8 cellular contexts compared by ENCODE assay signal in genomic region chr11:118529584-118530175, GRCh38. TPM values are rescaled to one million over a fixed set of nuclear protein-coding genes. Genes with fewer than 3 reads are reported as not detected.
DNase-seq lines count a peak whose midpoint lies in the region; ATAC-seq and TF ChIP-seq lines count a peak whose summit lies in the region.

No MANE protein-coding gene starts in this region.

- peaks cover 1% of the 10 kb centered on the region for H3K36me3 ChIP-seq in kidney epithelial cell (ENCODE audit: control insufficient read depth, insufficient read depth, low read length)
- H3K36me3 ChIP-seq in subcutaneous abdominal adipose tissue (ENCODE audit: control insufficient read depth in 5 of 5, insufficient read depth in 5 of 5, low read length in 5 of 5) = peaks cover 0 to 5% (median 5%) of the 10 kb centered on the region in 5 donors

- no peak overlapping the region for H3K27ac ChIP-seq in subcutaneous abdominal adipose tissue (ENCODE audit: low read depth, low read length)

- no peak for TF ChIP-seq CTCF in kidney epithelial cell (IDR thresholded peaks at IDR 0.05; ENCODE audit: insufficient read depth, low read length, poor library complexity, severe bottlenecking)

- peak overlapping the region; percentile 75 for H3K4me3 ChIP-seq in kidney epithelial cell (ENCODE audit: low read depth, low read length)
- H3K4me3 ChIP-seq in subcutaneous abdominal adipose tissue (ENCODE audit: low read depth in 1 of 5, low read length in 5 of 5) = peak overlapping the region; percentile 64 to 81 (median 73)

- POLR2A ChIA-PET in activated CD4-positive, alpha-beta memory T cell treated with anti-CD3 and anti-CD28 coated beads, Interleukin-2, amount 10 ng/mL, durations not matched to agents 7 days and 5 days (lab: Charles Lee) = interaction anchor here (0.9 to 2.1 kb wide), 5 partner anchors 14 to 263 kb away, joined by 3 to 10 read pairs (median 3); partner anchors contain the start of genes ARCN1 and UBE4A

- H3K9me3 ChIP-seq in subcutaneous abdominal adipose tissue (ENCODE audit: control insufficient read depth in 5 of 5, low read length in 5 of 5) = no peaks in the 10 kb centered on the region

- CTCF ChIA-PET in activated CD8-positive, alpha-beta memory T cell treated with anti-CD3 and anti-CD28 coated beads, Interleukin-2, amount 10 ng/mL, durations not matched to agents 7 days and 5 days (lab: Charles Lee) = no interaction called here
- CTCF ChIA-PET in activated CD4-positive, alpha-beta memory T cell treated with anti-CD3 and anti-CD28 coated beads, Interleukin-2, amount 10 ng/mL, durations not matched to agents 7 days and 5 days (lab: Charles Lee) = no interaction called here

- peaks cover 23% of the 10 kb centered on the region for H3K4me1 Mint-ChIP-seq in activated CD8-positive, alpha-beta memory T cell treated with anti-CD3 and anti-CD28 coated beads, Interleukin-2, amount 10 ng/mL, durations not matched to agents 7 days and 5 days
- peaks cover 25% of the 10 kb centered on the region for H3K4me1 Mint-ChIP-seq in activated CD4-positive, alpha-beta memory T cell treated with anti-CD3 and anti-CD28 coated beads, Interleukin-2, amount 10 ng/mL, durations not matched to agents 7 days and 5 days

- H3K27me3 ChIP-seq in kidney epithelial cell (ENCODE audit: control insufficient read depth, insufficient read depth, low read length) (no peaks in the 10 kb centered on the region), subcutaneous abdominal adipose tissue (ENCODE audit: control insufficient read depth in 5 of 5, insufficient read depth in 4 of 5, low read length in 5 of 5) (no peaks in the 10 kb centered on the region)

- peak overlapping the region; percentile 79 for H3K4me3 Mint-ChIP-seq in activated CD8-positive, alpha-beta memory T cell treated with anti-CD3 and anti-CD28 coated beads, Interleukin-2, amount 10 ng/mL, durations not matched to agents 7 days and 5 days
- H3K4me3 Mint-ChIP-seq in activated CD4-positive, alpha-beta memory T cell treated with anti-CD3 and anti-CD28 coated beads, Interleukin-2, amount 10 ng/mL, durations not matched to agents 7 days and 5 days = peak overlapping the region; percentile 83

- H3K27ac Mint-ChIP-seq in activated CD8-positive, alpha-beta memory T cell treated with anti-CD3 and anti-CD28 coated beads, Interleukin-2, amount 10 ng/mL, durations not matched to agents 7 days and 5 days = peak overlapping the region; percentile 58
- H3K27ac Mint-ChIP-seq in activated CD4-positive, alpha-beta memory T cell treated with anti-CD3 and anti-CD28 coated beads, Interleukin-2, amount 10 ng/mL, durations not matched to agents 7 days and 5 days = peak overlapping the region; percentile 40

- no peak for ATAC-seq in activated CD8-positive, alpha-beta memory T cell treated with anti-CD3 and anti-CD28 coated beads, Interleukin-2, amount 10 ng/mL, durations not matched to agents 7 days and 5 days
- ATAC-seq in HG02798 (IDR thresholded peaks at IDR 0.05; ENCODE audit: poor library complexity, unreplicated experiment) = no peak

- peaks cover 3 to 47% (median 35%) of the 10 kb centered on the region in 5 donors for H3K4me1 ChIP-seq in subcutaneous abdominal adipose tissue (ENCODE audit: control insufficient read depth in 5 of 5, insufficient read depth in 5 of 5, low read length in 5 of 5)

- H3K27me3 Mint-ChIP-seq in activated CD8-positive, alpha-beta memory T cell treated with anti-CD3 and anti-CD28 coated beads, Interleukin-2, amount 10 ng/mL, durations not matched to agents 7 days and 5 days = no peaks in the 10 kb centered on the region
- no peaks in the 10 kb centered on the region for H3K27me3 Mint-ChIP-seq in activated CD4-positive, alpha-beta memory T cell treated with anti-CD3 and anti-CD28 coated beads, Interleukin-2, amount 10 ng/mL, durations not matched to agents 7 days and 5 days

- no peaks in the 10 kb centered on the region for H3K9me3 Mint-ChIP-seq in activated CD8-positive, alpha-beta memory T cell treated with anti-CD3 and anti-CD28 coated beads, Interleukin-2, amount 10 ng/mL, durations not matched to agents 7 days and 5 days (ENCODE audit: low read depth)
- H3K9me3 Mint-ChIP-seq in activated CD4-positive, alpha-beta memory T cell treated with anti-CD3 and anti-CD28 coated beads, Interleukin-2, amount 10 ng/mL, durations not matched to agents 7 days and 5 days = no peaks in the 10 kb centered on the region

- DNase-seq in activated CD8-positive, alpha-beta memory T cell treated with anti-CD3 and anti-CD28 coated beads, Interleukin-2, amount 10 ng/mL, durations not matched to agents 7 days and 5 days = no peak
- DNase-seq in activated CD8-positive, alpha-beta memory T cell treated with anti-CD3 and anti-CD28 coated beads, Interleukin-2, amount 50 U/mL, for 48 hours = no peak
- DNase-seq in activated CD4-positive, alpha-beta memory T cell treated with anti-CD3 and anti-CD28 coated beads, Interleukin-2, amount 10 ng/mL, durations not matched to agents 7 days and 5 days = no peak
- DNase-seq in kidney epithelial cell (ENCODE audit: low read depth) (no peak), SIG-M5 (lab: John Stamatoyannopoulos, UW) (no peak), activated gamma-delta T cell (lab: John Stamatoyannopoulos, UW) (no peak)

- peak overlapping the region in 1 of 5 donors; percentile 72 for H3K9ac ChIP-seq in subcutaneous abdominal adipose tissue (ENCODE audit: low read length in 5 of 5)

- H3K36me3 Mint-ChIP-seq in activated CD8-positive, alpha-beta memory T cell treated with anti-CD3 and anti-CD28 coated beads, Interleukin-2, amount 10 ng/mL, durations not matched to agents 7 days and 5 days = peaks cover 4% of the 10 kb centered on the region
- peaks cover 6% of the 10 kb centered on the region for H3K36me3 Mint-ChIP-seq in activated CD4-positive, alpha-beta memory T cell treated with anti-CD3 and anti-CD28 coated beads, Interleukin-2, amount 10 ng/mL, durations not matched to agents 7 days and 5 days (ENCODE audit: low read depth)

RNA-seq across cellular contexts. Expression of gene TMEM25, which starts 1.3 kb away (rescaled TPM):
- total RNA-seq in activated CD8-positive, alpha-beta memory T cell treated with anti-CD3 and anti-CD28 coated beads, Interleukin-2, amount 10 ng/mL, durations not matched to agents 7 days and 5 days = 1 to 10 TPM; 8.4 to 8.6 TPM
- 1 to 10 TPM; 5.3 to 6.4 TPM for total RNA-seq in activated CD4-positive, alpha-beta memory T cell treated with anti-CD3 and anti-CD28 coated beads, Interleukin-2, amount 10 ng/mL, durations not matched to agents 7 days and 5 days
- 47.9 and 71.6 TPM in 2 replicates for total RNA-seq in kidney epithelial cell

RNA-seq across cellular contexts. Expression of gene TTC36, which starts 2.4 kb away (rescaled TPM):
- under 1 TPM; 0.66 to 0.82 TPM for total RNA-seq in activated CD8-positive, alpha-beta memory T cell treated with anti-CD3 and anti-CD28 coated beads, Interleukin-2, amount 10 ng/mL, durations not matched to agents 7 days and 5 days
- total RNA-seq in activated CD4-positive, alpha-beta memory T cell treated with anti-CD3 and anti-CD28 coated beads, Interleukin-2, amount 10 ng/mL, durations not matched to agents 7 days and 5 days = under 1 TPM; 0.23 to 0.55 TPM
- total RNA-seq in kidney epithelial cell = 0.62 and 1.0 TPM in 2 replicates

RNA-seq across cellular contexts. Expression of gene IFT46, which starts 36.1 kb away (rescaled TPM):
- 10 to 100 TPM; 10.4 to 13.1 TPM for total RNA-seq in activated CD8-positive, alpha-beta memory T cell treated with anti-CD3 and anti-CD28 coated beads, Interleukin-2, amount 10 ng/mL, durations not matched to agents 7 days and 5 days
- 1 to 10 TPM; 9.6 to 10.0 TPM for total RNA-seq in activated CD4-positive, alpha-beta memory T cell treated with anti-CD3 and anti-CD28 coated beads, Interleukin-2, amount 10 ng/mL, durations not matched to agents 7 days and 5 days
- total RNA-seq in kidney epithelial cell = 28.9 and 30.1 TPM in 2 replicates

RNA-seq across cellular contexts. Expression of gene ARCN1, which starts 42.5 kb away (rescaled TPM):
- total RNA-seq in activated CD8-positive, alpha-beta memory T cell treated with anti-CD3 and anti-CD28 coated beads, Interleukin-2, amount 10 ng/mL, durations not matched to agents 7 days and 5 days = 100 to 1,000 TPM in 1 of 2 experiments, 10 to 100 TPM in 1; 98.9 to 130 TPM
- total RNA-seq in activated CD4-positive, alpha-beta memory T cell treated with anti-CD3 and anti-CD28 coated beads, Interleukin-2, amount 10 ng/mL, durations not matched to agents 7 days and 5 days = 100 to 1,000 TPM; 138 to 141 TPM
- total RNA-seq in kidney epithelial cell = 122 and 127 TPM in 2 replicates
